1 cellular context compared by ENCODE assay signal in the genomic region with DNA sequence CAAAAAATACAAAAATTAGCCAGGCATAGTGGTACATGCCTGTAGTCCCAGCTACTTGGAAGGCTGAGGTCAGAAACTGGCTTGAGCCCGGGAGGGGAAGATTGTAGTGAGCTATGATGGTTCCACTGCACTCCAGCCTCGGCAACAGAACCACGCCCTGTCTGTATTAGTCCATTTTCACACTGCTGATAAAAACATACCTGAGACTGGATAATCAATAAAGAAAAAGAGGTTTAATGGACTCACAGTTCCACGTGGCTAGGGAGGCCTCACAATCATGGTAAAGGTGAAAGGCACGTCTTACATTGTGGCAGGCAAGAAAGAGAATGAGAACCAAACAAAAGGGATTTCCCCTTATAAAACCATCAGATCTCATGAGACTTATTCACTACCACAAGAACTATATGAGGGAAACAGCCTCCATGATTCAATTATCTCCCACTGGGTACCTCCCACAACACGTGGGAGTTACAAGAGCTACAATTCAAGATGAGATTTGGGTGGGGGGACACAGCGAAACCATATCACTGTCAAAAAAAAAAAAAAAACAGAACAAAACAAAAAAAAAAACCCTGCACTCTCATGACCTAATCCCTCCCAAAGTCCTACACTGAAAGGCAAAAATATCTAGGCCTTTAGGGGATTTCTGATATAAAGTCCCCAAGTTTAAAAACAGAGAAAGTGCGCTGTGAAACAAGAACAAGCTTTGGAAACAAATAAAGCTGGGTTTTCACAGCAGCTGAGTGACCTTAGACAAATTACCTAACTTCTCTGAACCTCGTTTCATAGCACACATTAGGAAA.
A peak's percentile ranks its signal among the peaks of the same experiment; 100 is the strongest.
TF ChIP-seq lines count a peak whose summit lies in the region.

No MANE protein-coding gene starts in this region.

TF ChIP-seq in GM12878, 131 proteins besides CTCF, POLR2A, EP300 and RAD21 (continued from another document and continues in another):
- TF ChIP-seq ZNF217 (IDR thresholded peaks at IDR 0.05) (peak; percentile 98; the same call in 1 of the 2 replicates), GATAD2B (conservative IDR thresholded peaks at IDR 0.05; ENCODE audit: low read depth) (0 out of 2 replicates have a peak, but pooled peaks have one; percentile 46), CHD2 (IDR thresholded peaks at IDR 0.05; ENCODE audit: borderline replicate concordance, low read depth, low read length) (no peak), ZBED1 (IDR thresholded peaks at IDR 0.05; ENCODE audit: borderline replicate concordance) (peak; percentile 32; the same call in 1 of the 2 replicates), ATF7 (IDR thresholded peaks at IDR 0.05; ENCODE audit: low read depth) (peak; percentile 96), JUNB (IDR thresholded peaks at IDR 0.05) (peak; percentile 54; the same call in 1 of the 2 replicates), ESRRA (IDR thresholded peaks at IDR 0.05; ENCODE audit: low read length) (peak; percentile 34; the same call in 1 of the 2 replicates), HDGF (IDR thresholded peaks at IDR 0.05) (0 out of 2 replicates have a peak, but pooled peaks have one; percentile 11), ATF2 (IDR thresholded peaks at IDR 0.05; ENCODE audit: low read length) (peak; percentile 81), FOXK2 (IDR thresholded peaks at IDR 0.05) (no peak), SIX5 (IDR thresholded peaks at IDR 0.05; ENCODE audit: low read depth, low read length, severe bottlenecking) (no peak), GABPA (IDR thresholded peaks at IDR 0.05; ENCODE audit: low read depth) (no peak), MYC (IDR thresholded peaks at IDR 0.05; ENCODE audit: insufficient read depth, insufficient read length, insufficient replicate concordance, low read length, severe bottlenecking) (no peak), CREM (IDR thresholded peaks at IDR 0.05; ENCODE audit: low read depth) (peak; percentile 34; the same call in 1 of the 2 replicates), CREB1 (IDR thresholded peaks at IDR 0.05; ENCODE audit: low read depth) (0 out of 2 replicates have a peak, but pooled peaks have one; percentile 11), ZNF24 (IDR thresholded peaks at IDR 0.05) (0 out of 2 replicates have a peak, but pooled peaks have one; percentile 8), POLR2AphosphoS5 (IDR thresholded peaks at IDR 0.05; ENCODE audit: low read length) (no peak), KLF5 (IDR thresholded peaks at IDR 0.05; ENCODE audit: partially characterized antibody) (no peak), MTA2 (IDR thresholded peaks at IDR 0.05; ENCODE audit: low read depth) (peak; percentile 70), ZBTB40 (IDR thresholded peaks at IDR 0.05; ENCODE audit: borderline replicate concordance) (peak; percentile 91), FOXM1 (IDR thresholded peaks at IDR 0.05; ENCODE audit: low read depth, low read length) (peak; percentile 65; the same call in 1 of the 2 replicates), NFIC (IDR thresholded peaks at IDR 0.05; ENCODE audit: low read depth, low read length) (peak; percentile 75; the same call in 1 of the 2 replicates), MAX (IDR thresholded peaks at IDR 0.05; ENCODE audit: low read depth, low read length) (no peak), BHLHE40 (IDR thresholded peaks at IDR 0.05; ENCODE audit: borderline replicate concordance in 1 of 2, low read depth in 2 of 2, low read length in 1 of 2) (peak; percentile 48 to 60; a peak in 3 of 4 replicates), RAD51 (IDR thresholded peaks at IDR 0.05) (peak; percentile 75; the same call in 1 of the 2 replicates)
- TF ChIP-seq, protein P1, sequence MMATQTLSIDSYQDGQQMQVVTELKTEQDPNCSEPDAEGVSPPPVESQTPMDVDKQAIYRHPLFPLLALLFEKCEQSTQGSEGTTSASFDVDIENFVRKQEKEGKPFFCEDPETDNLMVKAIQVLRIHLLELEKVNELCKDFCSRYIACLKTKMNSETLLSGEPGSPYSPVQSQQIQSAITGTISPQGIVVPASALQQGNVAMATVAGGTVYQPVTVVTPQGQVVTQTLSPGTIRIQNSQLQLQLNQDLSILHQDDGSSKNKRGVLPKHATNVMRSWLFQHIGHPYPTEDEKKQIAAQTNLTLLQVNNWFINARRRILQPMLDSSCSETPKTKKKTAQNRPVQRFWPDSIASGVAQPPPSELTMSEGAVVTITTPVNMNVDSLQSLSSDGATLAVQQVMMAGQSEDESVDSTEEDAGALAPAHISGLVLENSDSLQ (IDR thresholded peaks at IDR 0.05) = peak; percentile 51; the same call in 1 of the 2 replicates
- TF ChIP-seq, protein P2, sequence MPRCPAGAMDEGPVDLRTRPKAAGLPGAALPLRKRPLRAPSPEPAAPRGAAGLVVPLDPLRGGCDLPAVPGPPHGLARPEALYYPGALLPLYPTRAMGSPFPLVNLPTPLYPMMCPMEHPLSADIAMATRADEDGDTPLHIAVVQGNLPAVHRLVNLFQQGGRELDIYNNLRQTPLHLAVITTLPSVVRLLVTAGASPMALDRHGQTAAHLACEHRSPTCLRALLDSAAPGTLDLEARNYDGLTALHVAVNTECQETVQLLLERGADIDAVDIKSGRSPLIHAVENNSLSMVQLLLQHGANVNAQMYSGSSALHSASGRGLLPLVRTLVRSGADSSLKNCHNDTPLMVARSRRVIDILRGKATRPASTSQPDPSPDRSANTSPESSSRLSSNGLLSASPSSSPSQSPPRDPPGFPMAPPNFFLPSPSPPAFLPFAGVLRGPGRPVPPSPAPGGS (IDR thresholded peaks at IDR 0.05; ENCODE audit: borderline replicate concordance, insufficient read depth, low read depth, low read length, poor library complexity, severe bottlenecking) = peak; percentile 73
- TF ChIP-seq, protein P3, sequence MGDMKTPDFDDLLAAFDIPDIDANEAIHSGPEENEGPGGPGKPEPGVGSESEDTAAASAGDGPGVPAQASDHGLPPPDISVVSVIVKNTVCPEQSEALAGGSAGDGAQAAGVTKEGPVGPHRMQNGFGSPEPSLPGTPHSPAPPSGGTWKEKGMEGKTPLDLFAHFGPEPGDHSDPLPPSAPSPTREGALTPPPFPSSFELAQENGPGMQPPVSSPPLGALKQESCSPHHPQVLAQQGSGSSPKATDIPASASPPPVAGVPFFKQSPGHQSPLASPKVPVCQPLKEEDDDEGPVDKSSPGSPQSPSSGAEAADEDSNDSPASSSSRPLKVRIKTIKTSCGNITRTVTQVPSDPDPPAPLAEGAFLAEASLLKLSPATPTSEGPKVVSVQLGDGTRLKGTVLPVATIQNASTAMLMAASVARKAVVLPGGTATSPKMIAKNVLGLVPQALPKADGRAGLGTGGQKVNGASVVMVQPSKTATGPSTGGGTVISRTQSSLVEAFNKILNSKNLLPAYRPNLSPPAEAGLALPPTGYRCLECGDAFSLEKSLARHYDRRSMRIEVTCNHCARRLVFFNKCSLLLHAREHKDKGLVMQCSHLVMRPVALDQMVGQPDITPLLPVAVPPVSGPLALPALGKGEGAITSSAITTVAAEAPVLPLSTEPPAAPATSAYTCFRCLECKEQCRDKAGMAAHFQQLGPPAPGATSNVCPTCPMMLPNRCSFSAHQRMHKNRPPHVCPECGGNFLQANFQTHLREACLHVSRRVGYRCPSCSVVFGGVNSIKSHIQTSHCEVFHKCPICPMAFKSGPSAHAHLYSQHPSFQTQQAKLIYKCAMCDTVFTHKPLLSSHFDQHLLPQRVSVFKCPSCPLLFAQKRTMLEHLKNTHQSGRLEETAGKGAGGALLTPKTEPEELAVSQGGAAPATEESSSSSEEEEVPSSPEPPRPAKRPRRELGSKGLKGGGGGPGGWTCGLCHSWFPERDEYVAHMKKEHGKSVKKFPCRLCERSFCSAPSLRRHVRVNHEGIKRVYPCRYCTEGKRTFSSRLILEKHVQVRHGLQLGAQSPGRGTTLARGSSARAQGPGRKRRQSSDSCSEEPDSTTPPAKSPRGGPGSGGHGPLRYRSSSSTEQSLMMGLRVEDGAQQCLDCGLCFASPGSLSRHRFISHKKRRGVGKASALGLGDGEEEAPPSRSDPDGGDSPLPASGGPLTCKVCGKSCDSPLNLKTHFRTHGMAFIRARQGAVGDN (IDR thresholded peaks at IDR 0.05) = peak; percentile 94
- TF ChIP-seq, protein P4, sequence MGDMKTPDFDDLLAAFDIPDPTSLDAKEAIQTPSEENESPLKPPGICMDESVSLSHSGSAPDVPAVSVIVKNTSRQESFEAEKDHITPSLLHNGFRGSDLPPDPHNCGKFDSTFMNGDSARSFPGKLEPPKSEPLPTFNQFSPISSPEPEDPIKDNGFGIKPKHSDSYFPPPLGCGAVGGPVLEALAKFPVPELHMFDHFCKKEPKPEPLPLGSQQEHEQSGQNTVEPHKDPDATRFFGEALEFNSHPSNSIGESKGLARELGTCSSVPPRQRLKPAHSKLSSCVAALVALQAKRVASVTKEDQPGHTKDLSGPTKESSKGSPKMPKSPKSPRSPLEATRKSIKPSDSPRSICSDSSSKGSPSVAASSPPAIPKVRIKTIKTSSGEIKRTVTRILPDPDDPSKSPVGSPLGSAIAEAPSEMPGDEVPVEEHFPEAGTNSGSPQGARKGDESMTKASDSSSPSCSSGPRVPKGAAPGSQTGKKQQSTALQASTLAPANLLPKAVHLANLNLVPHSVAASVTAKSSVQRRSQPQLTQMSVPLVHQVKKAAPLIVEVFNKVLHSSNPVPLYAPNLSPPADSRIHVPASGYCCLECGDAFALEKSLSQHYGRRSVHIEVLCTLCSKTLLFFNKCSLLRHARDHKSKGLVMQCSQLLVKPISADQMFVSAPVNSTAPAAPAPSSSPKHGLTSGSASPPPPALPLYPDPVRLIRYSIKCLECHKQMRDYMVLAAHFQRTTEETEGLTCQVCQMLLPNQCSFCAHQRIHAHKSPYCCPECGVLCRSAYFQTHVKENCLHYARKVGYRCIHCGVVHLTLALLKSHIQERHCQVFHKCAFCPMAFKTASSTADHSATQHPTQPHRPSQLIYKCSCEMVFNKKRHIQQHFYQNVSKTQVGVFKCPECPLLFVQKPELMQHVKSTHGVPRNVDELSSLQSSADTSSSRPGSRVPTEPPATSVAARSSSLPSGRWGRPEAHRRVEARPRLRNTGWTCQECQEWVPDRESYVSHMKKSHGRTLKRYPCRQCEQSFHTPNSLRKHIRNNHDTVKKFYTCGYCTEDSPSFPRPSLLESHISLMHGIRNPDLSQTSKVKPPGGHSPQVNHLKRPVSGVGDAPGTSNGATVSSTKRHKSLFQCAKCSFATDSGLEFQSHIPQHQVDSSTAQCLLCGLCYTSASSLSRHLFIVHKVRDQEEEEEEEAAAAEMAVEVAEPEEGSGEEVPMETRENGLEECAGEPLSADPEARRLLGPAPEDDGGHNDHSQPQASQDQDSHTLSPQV (IDR thresholded peaks at IDR 0.05) = no peak
- TF ChIP-seq, protein P5, sequence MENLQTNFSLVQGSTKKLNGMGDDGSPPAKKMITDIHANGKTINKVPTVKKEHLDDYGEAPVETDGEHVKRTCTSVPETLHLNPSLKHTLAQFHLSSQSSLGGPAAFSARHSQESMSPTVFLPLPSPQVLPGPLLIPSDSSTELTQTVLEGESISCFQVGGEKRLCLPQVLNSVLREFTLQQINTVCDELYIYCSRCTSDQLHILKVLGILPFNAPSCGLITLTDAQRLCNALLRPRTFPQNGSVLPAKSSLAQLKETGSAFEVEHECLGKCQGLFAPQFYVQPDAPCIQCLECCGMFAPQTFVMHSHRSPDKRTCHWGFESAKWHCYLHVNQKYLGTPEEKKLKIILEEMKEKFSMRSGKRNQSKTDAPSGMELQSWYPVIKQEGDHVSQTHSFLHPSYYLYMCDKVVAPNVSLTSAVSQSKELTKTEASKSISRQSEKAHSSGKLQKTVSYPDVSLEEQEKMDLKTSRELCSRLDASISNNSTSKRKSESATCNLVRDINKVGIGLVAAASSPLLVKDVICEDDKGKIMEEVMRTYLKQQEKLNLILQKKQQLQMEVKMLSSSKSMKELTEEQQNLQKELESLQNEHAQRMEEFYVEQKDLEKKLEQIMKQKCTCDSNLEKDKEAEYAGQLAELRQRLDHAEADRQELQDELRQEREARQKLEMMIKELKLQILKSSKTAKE (IDR thresholded peaks at IDR 0.05; ENCODE audit: low read depth, poor library complexity, severe bottlenecking) = peak; percentile 53
